In genomic region chr4:1775731-1776500, GRCh38 we compare ENCODE assay signal across 12 cellular contexts. TPM values are rescaled to one million over a fixed set of nuclear protein-coding genes. Genes with fewer than 3 reads are reported as not detected.
A peak's percentile ranks its signal among the peaks of the same experiment; 100 is the strongest.
DNase-seq lines count a peak whose midpoint lies in the region; ATAC-seq and TF ChIP-seq lines count a peak whose summit lies in the region.
"Had no signal": no experiment of that assay in that cellular context is flagged by ENCODE, and none has a peak within 500 bp of the region (broad histone marks: within the 10 kb centered on the region; RNA-seq: fewer than 3 reads in every experiment).

No MANE protein-coding gene starts in this region.

- 54% methylated on average over 3 of the region's 23 CpGs for WGBS in esophagus muscularis mucosa
- 61 to 65% methylated on average over 18 to 22 of the region's 23 CpGs for WGBS in lower leg skin, 2 donors

- intact Hi-C loops in esophagus muscularis mucosa (cut with DNase I) (no loop called here), lower leg skin (cut with DNase I; ENCODE audit: low total_unique reads) (no loop called here)

- no peak for TF ChIP-seq POLR2A in esophagus muscularis mucosa (IDR thresholded peaks at IDR 0.05; ENCODE audit: low read depth)
- TF ChIP-seq POLR2A in lower leg skin (IDR thresholded peaks at IDR 0.05), result no peak

- H3K4me3 ChIP-seq in esophagus muscularis mucosa (no peak overlapping the region), lower leg skin (ENCODE audit: low read depth, poor library complexity, severe bottlenecking) (no peak overlapping the region)
- H3K4me3 ChIP-seq: gastrocnemius medialis, SJSA1 had no signal

- no peaks in the 10 kb centered on the region for H3K36me3 ChIP-seq in esophagus muscularis mucosa
- H3K36me3 ChIP-seq: gastrocnemius medialis, SJSA1 had no signal

- H3K9me3 ChIP-seq in esophagus muscularis mucosa, result no peaks in the 10 kb centered on the region
- H3K9me3 ChIP-seq: gastrocnemius medialis, SJSA1 had no signal

- no peaks in the 10 kb centered on the region for H3K4me1 ChIP-seq in esophagus muscularis mucosa
- H3K4me1 ChIP-seq: gastrocnemius medialis had no signal

- peak; percentile 86 for DNase-seq in HPDE6-E6E7 (ENCODE audit: extremely low spot score)
- peak; percentile 66 for DNase-seq in SKM-1 treated with dmso at 0.1 percent for 144 hours (lab: John Stamatoyannopoulos, UW; ENCODE audit: unreplicated experiment)
- peak; percentile 84 for DNase-seq in globus pallidus (ENCODE audit: low spot score)
- DNase-seq in putamen (ENCODE audit: low spot score), result peak; percentile 77
- DNase-seq in esophagus muscularis mucosa (ENCODE audit: extremely low spot score), result no peak
- no peak for DNase-seq in lower leg skin (ENCODE audit: low spot score in 2 of 2)
- no peak for DNase-seq in stimulated activated naive CD4-positive, alpha-beta T cell (lab: John Stamatoyannopoulos, UW)
- DNase-seq: gastrocnemius medialis; naive thymus-derived CD8-positive, alpha-beta T cell; stimulated activated CD4-positive, alpha-beta T cell treated with anti-CD3 and anti-CD28 coated beads, Interleukin-1b, Interleukin-23, amount 100 ng/mL, for 48 hours had no signal

- H3K27me3 ChIP-seq in esophagus muscularis mucosa, result peaks cover 0 to 47% (median 0%) of the 10 kb centered on the region in 4 donors
- H3K27me3 ChIP-seq: gastrocnemius medialis, SJSA1 had no signal

- H3K27ac ChIP-seq in esophagus muscularis mucosa (replicated peaks in 1 of 4), result no peak overlapping the region
- H3K27ac ChIP-seq: gastrocnemius medialis, SJSA1 had no signal

- no peak for TF ChIP-seq EP300 in esophagus muscularis mucosa (IDR thresholded peaks at IDR 0.05)

- ATAC-seq in HG03565 (IDR thresholded peaks at IDR 0.05; ENCODE audit: unreplicated experiment), result no peak
- ATAC-seq: gastrocnemius medialis; naive thymus-derived CD8-positive, alpha-beta T cell had no signal

- no peak for TF ChIP-seq CTCF in esophagus muscularis mucosa (IDR thresholded peaks at IDR 0.05)
- TF ChIP-seq CTCF in lower leg skin (IDR thresholded peaks at IDR 0.05), result no peak

RNA-seq across cellular contexts. Expression of gene FGFR3, which starts 17.2 kb away (rescaled TPM):
- 1 to 10 TPM; 1.2 to 2.0 (median 1.6) TPM for total RNA-seq in esophagus muscularis mucosa
- total RNA-seq in lower leg skin, result 100 to 1,000 TPM; 438 to 805 (median 489) TPM
- total RNA-seq: naive thymus-derived CD8-positive, alpha-beta T cell had no signal

RNA-seq across cellular contexts. Expression of gene TACC3, which starts 54.6 kb away (rescaled TPM):
- 1 to 10 TPM; 2.5 to 8.8 (median 5.8) TPM for total RNA-seq in esophagus muscularis mucosa
- total RNA-seq in lower leg skin, result 10 to 100 TPM in 1 of 4 donors, 1 to 10 TPM in 3; 6.1 to 10.0 (median 7.9) TPM

RNA-seq across cellular contexts. Expression of gene TMEM129, which starts 54.8 kb away (rescaled TPM):
- total RNA-seq in esophagus muscularis mucosa (100 to 1,000 TPM in 1 of 4 donors, 10 to 100 TPM in 3; 59.3 to 101 (median 72.6) TPM), lower leg skin (10 to 100 TPM; 31.0 to 62.0 (median 57.6) TPM)

Comparison
In these comparisons a context has a peak if more than half of its experiments do, and no peak if none do; other contexts are left out.
1. DNase-seq: peak in HPDE6-E6E7 (single experiment), SKM-1 treated with dmso at 0.1 percent for 144 hours (single experiment), globus pallidus (single experiment) and putamen (single experiment); none in esophagus muscularis mucosa (single experiment), lower leg skin (0 of 2) and stimulated activated naive CD4-positive, alpha-beta T cell (0 of 6).
2. RNA of gene FGFR3, which starts 17.2 kb away (total RNA-seq): 438 to 805 TPM in lower leg skin; 1.2 to 2.0 TPM in esophagus muscularis mucosa; every median in the first group is over 100 times any median in the second.